1 cellular context compared by ENCODE assay signal in the genomic region with DNA sequence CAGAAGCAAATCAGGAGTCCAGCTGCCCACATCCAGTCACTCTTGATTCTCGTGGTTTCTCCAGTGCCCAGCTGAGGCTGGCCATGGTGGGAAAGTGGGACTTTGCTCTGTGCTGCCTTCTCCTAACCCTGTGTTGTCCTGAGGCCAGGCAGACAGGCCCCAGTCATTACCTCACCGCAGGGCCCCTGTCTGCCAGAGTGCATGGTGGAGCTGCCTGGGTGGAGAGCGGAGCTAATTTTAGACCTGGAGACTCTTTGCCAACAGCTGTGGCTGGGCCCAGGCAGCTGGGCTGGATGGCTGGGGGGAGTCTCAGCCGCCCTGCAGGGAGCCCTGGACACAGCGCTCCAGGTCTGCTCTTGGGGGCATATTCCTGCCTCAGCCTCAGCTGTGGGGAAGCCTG.
TF ChIP-seq lines count a peak whose summit lies in the region.

No MANE protein-coding gene starts in this region.

TF ChIP-seq in HEK293, 187 proteins besides CTCF, POLR2A, EP300 and RAD21 (continued from another document):
- TF ChIP-seq, protein P1, sequence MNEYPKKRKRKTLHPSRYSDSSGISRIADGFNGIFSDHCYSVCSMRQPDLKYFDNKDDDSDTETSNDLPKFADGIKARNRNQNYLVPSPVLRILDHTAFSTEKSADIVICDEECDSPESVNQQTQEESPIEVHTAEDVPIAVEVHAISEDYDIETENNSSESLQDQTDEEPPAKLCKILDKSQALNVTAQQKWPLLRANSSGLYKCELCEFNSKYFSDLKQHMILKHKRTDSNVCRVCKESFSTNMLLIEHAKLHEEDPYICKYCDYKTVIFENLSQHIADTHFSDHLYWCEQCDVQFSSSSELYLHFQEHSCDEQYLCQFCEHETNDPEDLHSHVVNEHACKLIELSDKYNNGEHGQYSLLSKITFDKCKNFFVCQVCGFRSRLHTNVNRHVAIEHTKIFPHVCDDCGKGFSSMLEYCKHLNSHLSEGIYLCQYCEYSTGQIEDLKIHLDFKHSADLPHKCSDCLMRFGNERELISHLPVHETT (tag by site-specific recombination; IDR thresholded peaks at IDR 0.05), result no peak
- no peak for TF ChIP-seq ZBTB21 (tag by site-specific recombination; IDR thresholded peaks at IDR 0.05)
- no peak for TF ChIP-seq ZNF404 (tag by site-specific recombination; IDR thresholded peaks at IDR 0.05)
- TF ChIP-seq, protein P2, sequence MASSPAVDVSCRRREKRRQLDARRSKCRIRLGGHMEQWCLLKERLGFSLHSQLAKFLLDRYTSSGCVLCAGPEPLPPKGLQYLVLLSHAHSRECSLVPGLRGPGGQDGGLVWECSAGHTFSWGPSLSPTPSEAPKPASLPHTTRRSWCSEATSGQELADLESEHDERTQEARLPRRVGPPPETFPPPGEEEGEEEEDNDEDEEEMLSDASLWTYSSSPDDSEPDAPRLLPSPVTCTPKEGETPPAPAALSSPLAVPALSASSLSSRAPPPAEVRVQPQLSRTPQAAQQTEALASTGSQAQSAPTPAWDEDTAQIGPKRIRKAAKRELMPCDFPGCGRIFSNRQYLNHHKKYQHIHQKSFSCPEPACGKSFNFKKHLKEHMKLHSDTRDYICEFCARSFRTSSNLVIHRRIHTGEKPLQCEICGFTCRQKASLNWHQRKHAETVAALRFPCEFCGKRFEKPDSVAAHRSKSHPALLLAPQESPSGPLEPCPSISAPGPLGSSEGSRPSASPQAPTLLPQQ (tag by site-specific recombination; IDR thresholded peaks at IDR 0.05), result peak; percentile 43; the same call in 1 of the 2 replicates
- peak; percentile 79 for TF ChIP-seq ZIC2 (tag by site-specific recombination; IDR thresholded peaks at IDR 0.05)
- TF ChIP-seq ZNF146 (tag by site-specific recombination; IDR thresholded peaks at IDR 0.05), result no peak
- TF ChIP-seq ZSCAN23 (tag by site-specific recombination; IDR thresholded peaks at IDR 0.05), result no peak
TF ChIP-seq in HEK293: peak in this region for 3.
